Comparison of ENCODE assay signal across 20 cellular contexts in genomic region chr3:60080648-60081047, GRCh38.
A peak's percentile ranks its signal among the peaks of the same experiment; 100 is the strongest.
DNase-seq lines count a peak whose midpoint lies in the region; ATAC-seq lines count a peak whose summit lies in the region.
"Had no signal": no experiment of that assay in that cellular context is flagged by ENCODE, and none has a peak within 500 bp of the region (broad histone marks: within the 10 kb centered on the region; RNA-seq: fewer than 3 reads in every experiment).

No MANE protein-coding gene starts in this region.

- peaks cover 1% of the 10 kb centered on the region for H3K36me3 Mint-ChIP-seq in activated T-cell treated with anti-CD3 and anti-CD28 coated beads, Interleukin-2, amount 50 U/mL, for 24 hours (ENCODE audit: low read depth)
- H3K36me3 Mint-ChIP-seq in activated naive CD8-positive, alpha-beta T cell: peaks cover 6% of the 10 kb centered on the region
- H3K36me3 Mint-ChIP-seq in stimulated activated naive CD8-positive, alpha-beta T cell treated with anti-CD3 and anti-CD28 coated beads, Interleukin-15, Interleukin-2, amounts not matched to agents 100 ng/mL and 50 ng/mL, for 24 hours (ENCODE audit: low read depth): peaks cover 6% of the 10 kb centered on the region

- H3K4me3 Mint-ChIP-seq in activated T-cell treated with anti-CD3 and anti-CD28 coated beads, Interleukin-2, amount 50 U/mL, for 24 hours: peak overlapping the region; percentile 46
- peak overlapping the region; percentile 63 for H3K4me3 Mint-ChIP-seq in activated naive CD8-positive, alpha-beta T cell
- no peak overlapping the region for H3K4me3 Mint-ChIP-seq in stimulated activated naive CD8-positive, alpha-beta T cell treated with anti-CD3 and anti-CD28 coated beads, Interleukin-15, Interleukin-2, amounts not matched to agents 100 ng/mL and 50 ng/mL, for 24 hours
- H3K4me3 Mint-ChIP-seq: mesothelial cell of epicardium had no signal

- H3K4me1 Mint-ChIP-seq in activated T-cell treated with anti-CD3 and anti-CD28 coated beads, Interleukin-2, amount 50 U/mL, for 24 hours (ENCODE audit: low read depth): peaks cover 64% of the 10 kb centered on the region
- peaks cover 65% of the 10 kb centered on the region for H3K4me1 Mint-ChIP-seq in activated naive CD8-positive, alpha-beta T cell (ENCODE audit: low read depth)
- peaks cover 63% of the 10 kb centered on the region for H3K4me1 Mint-ChIP-seq in stimulated activated naive CD8-positive, alpha-beta T cell treated with anti-CD3 and anti-CD28 coated beads, Interleukin-15, Interleukin-2, amounts not matched to agents 100 ng/mL and 50 ng/mL, for 24 hours (ENCODE audit: low read depth)
- H3K4me1 Mint-ChIP-seq: mesothelial cell of epicardium had no signal

- DNase-seq in activated T-cell treated with anti-CD3 and anti-CD28 coated beads, Interleukin-2, amount 50 U/mL, for 24 hours: no peak
- no peak for DNase-seq in activated T-cell treated with anti-CD3 and anti-CD28 coated beads, Interleukin-2, amount 50 U/mL, for 48 hours
- DNase-seq in DMS 273 (lab: John Stamatoyannopoulos, UW; ENCODE audit: unreplicated experiment) (no peak), NCI-H1694 treated with DMSO at 0.1 percent for 48 hours (lab: John Stamatoyannopoulos, UW) (no peak)
- DNase-seq: ACHN; activated CD8-positive, alpha-beta memory T cell treated with anti-CD3 and anti-CD28 coated beads, Interleukin-2, amount 50 U/mL, for 4 hours; DMS 273 treated with DMSO at 0.1 percent for 48 hours; effector CD8-positive, alpha-beta T cell; IMR-90; NCI-H1417; NCI-H526; pancreas; T1000 had no signal

- H3K9me3 ChIP-seq in KOPT-K1 (ENCODE audit: insufficient read depth, low read length, poor library complexity, severe bottlenecking): peaks cover 35% of the 10 kb centered on the region
- H3K9me3 ChIP-seq: pancreas had no signal

- H3K27ac ChIP-seq in KOPT-K1 (ENCODE audit: low read depth, low read length, poor library complexity, severe bottlenecking): peak overlapping the region; percentile 97
- H3K27ac ChIP-seq: pancreas, RWPE1, thoracic aorta had no signal

- ATAC-seq in HG02678 (IDR thresholded peaks at IDR 0.05; ENCODE audit: unreplicated experiment): no peak

- no peaks in the 10 kb centered on the region for H3K27me3 Mint-ChIP-seq in activated T-cell treated with anti-CD3 and anti-CD28 coated beads, Interleukin-2, amount 50 U/mL, for 24 hours
- H3K27me3 Mint-ChIP-seq in activated naive CD8-positive, alpha-beta T cell: no peaks in the 10 kb centered on the region
- no peaks in the 10 kb centered on the region for H3K27me3 Mint-ChIP-seq in stimulated activated naive CD8-positive, alpha-beta T cell treated with anti-CD3 and anti-CD28 coated beads, Interleukin-15, Interleukin-2, amounts not matched to agents 100 ng/mL and 50 ng/mL, for 24 hours

- peak overlapping the region; percentile 88 for H3K27ac Mint-ChIP-seq in activated T-cell treated with anti-CD3 and anti-CD28 coated beads, Interleukin-2, amount 50 U/mL, for 24 hours
- peak overlapping the region; percentile 87 for H3K27ac Mint-ChIP-seq in activated naive CD8-positive, alpha-beta T cell
- H3K27ac Mint-ChIP-seq in stimulated activated naive CD8-positive, alpha-beta T cell treated with anti-CD3 and anti-CD28 coated beads, Interleukin-15, Interleukin-2, amounts not matched to agents 100 ng/mL and 50 ng/mL, for 24 hours: peak overlapping the region; percentile 29
- H3K27ac Mint-ChIP-seq: mesothelial cell of epicardium had no signal

- peaks cover 18% of the 10 kb centered on the region for H3K9me3 Mint-ChIP-seq in activated T-cell treated with anti-CD3 and anti-CD28 coated beads, Interleukin-2, amount 50 U/mL, for 24 hours
- H3K9me3 Mint-ChIP-seq in activated naive CD8-positive, alpha-beta T cell (ENCODE audit: low read depth): no peaks in the 10 kb centered on the region
- H3K9me3 Mint-ChIP-seq in stimulated activated naive CD8-positive, alpha-beta T cell treated with anti-CD3 and anti-CD28 coated beads, Interleukin-15, Interleukin-2, amounts not matched to agents 100 ng/mL and 50 ng/mL, for 24 hours: peaks cover 20% of the 10 kb centered on the region

- no peaks in the 10 kb centered on the region for H3K36me3 ChIP-seq in KOPT-K1 (ENCODE audit: insufficient read depth, low read length)
- H3K36me3 ChIP-seq: pancreas, thoracic aorta had no signal

Comparison
In these comparisons a context has a peak if more than half of its experiments do, and no peak if none do; other contexts are left out.
1. H3K27ac Mint-ChIP-seq: peak in every context shown above with its lines; median percentile 88 in activated T-cell treated with anti-CD3 and anti-CD28 coated beads, Interleukin-2, amount 50 U/mL, for 24 hours; 87 in activated naive CD8-positive, alpha-beta T cell; 29 in stimulated activated naive CD8-positive, alpha-beta T cell treated with anti-CD3 and anti-CD28 coated beads, Interleukin-15, Interleukin-2, amounts not matched to agents 100 ng/mL and 50 ng/mL, for 24 hours.